ENCODE assay signal across 14 cellular contexts in the genomic region with DNA sequence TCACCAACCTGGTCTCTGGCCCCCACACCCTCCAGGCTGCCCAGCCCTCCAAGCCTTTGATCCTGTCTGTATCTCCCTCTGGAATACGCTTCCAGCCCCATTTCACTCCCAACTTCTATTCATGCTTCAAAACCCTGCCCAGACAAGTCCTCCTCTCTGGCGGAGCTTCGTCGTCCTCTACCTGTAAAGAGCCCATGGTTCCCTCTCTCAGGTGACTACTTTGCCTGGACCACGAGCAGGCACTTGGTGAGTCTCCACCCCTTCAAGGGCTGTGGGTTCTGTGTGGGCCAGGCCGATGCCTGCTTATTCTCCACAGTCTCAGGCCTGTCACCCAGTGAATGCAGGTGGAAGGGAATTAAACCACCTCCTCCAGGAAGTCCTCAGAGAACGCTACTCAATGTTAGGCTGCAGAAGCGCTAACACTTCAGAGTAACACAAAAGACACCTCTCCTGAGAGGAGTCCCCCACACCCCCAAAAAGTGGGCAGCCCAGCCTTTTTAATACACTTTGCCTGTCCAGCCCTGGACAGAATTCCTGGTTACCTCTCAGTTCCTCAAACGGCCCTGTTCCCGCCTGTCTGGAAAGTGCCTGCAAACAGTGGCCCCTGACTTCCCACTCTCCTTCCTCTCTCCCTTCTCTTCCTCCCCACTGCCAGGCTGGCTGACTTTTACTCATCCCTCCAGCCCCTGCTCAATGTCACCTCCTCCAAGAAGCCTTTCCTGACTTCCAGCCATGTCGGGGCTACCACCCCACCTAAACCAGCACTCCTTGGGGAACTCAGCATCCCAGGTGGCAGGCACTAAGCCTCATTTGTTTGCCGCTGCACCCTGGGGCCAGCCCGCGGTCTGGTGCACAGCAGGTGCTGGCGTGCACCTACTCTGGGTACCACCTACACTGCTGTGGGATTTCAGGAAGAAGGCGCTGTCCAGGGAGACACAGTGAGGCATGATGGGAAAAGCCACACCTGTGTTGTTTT. TPM values are rescaled to one million over a fixed set of nuclear protein-coding genes. Genes with fewer than 3 reads are reported as not detected.
A peak's percentile ranks its signal among the peaks of the same experiment; 100 is the strongest.
DNase-seq lines count a peak whose midpoint lies in the region; ATAC-seq, FAIRE-seq and TF ChIP-seq lines count a peak whose summit lies in the region.
"Had no signal": no experiment of that assay in that cellular context is flagged by ENCODE, and none has a peak within 500 bp of the region (broad histone marks: within the 10 kb centered on the region; RNA-seq: fewer than 3 reads in every experiment).

No MANE protein-coding gene starts in this region.

- H3K9me2 ChIP-seq in MM.1S (replicated peaks; ENCODE audit: insufficient read depth, low read length): no peaks in the 10 kb centered on the region

- RAD21 ChIA-PET in GM12878 (lab: Charles Lee; ENCODE audit: unreplicated experiment): no interaction called here

- 47% methylated on average over 16 of the region's 16 CpGs for WGBS in GM12878 (ENCODE audit: insufficient coverage, insufficient replicate concordance, low lambda C conversion rate, missing lambda C conversion rate)
- WGBS in spleen, 5 donors: 62 to 75% (median 70%) methylated on average over 16 of the region's 16 CpGs

- ATAC-seq in GM12878 (no peak), GM21737 (IDR thresholded peaks at IDR 0.05; ENCODE audit: unreplicated experiment) (no peak)

- H3K36me3 Mint-ChIP-seq in activated CD4-positive, alpha-beta T cell treated with anti-CD3 and anti-CD28 coated beads, Interleukin-2, amount 10 ng/mL, durations not matched to agents 24 days and 14 days (ENCODE audit: low read depth): peaks cover 86% of the 10 kb centered on the region

- H3K4me2 ChIP-seq in MM.1S (ENCODE audit: low read depth, low read length) (peak overlapping the region; percentile 16; the same call in 1 of the 2 replicates), GM12878 (ENCODE audit: control insufficient read depth, insufficient read depth) (peak overlapping the region; percentile 67)

- peaks cover 78% of the 10 kb centered on the region for H3F3A ChIP-seq in MM.1S (ENCODE audit: insufficient read depth, low read length)

- H3K4me1 ChIP-seq in MM.1S (ENCODE audit: low read length) (peaks cover 88% of the 10 kb centered on the region), GM12878 (ENCODE audit: control insufficient read depth, insufficient read depth, low read length) (peaks cover 86% of the 10 kb centered on the region), spleen (peaks cover 47 to 100% (median 100%) of the 10 kb centered on the region in 6 donors)
- H3K4me1 ChIP-seq: thyroid gland had no signal

- H4K20me1 ChIP-seq in MM.1S (ENCODE audit: insufficient read depth, low read length): 0 out of 2 replicates have a peak, but pooled peaks cover 4% of the 10 kb centered on the region
- H4K20me1 ChIP-seq in GM12878 (ENCODE audit: control insufficient read depth, insufficient read depth): peaks cover 8% of the 10 kb centered on the region; the same call in 1 of the 2 replicates

- SMC1A ChIA-PET in GM12878 (lab: Charles Lee; ENCODE audit: uncharacterized antibody, unreplicated experiment): no interaction called here

- H3K79me2 ChIP-seq in MM.1S (ENCODE audit: low read length) (peaks cover 88% of the 10 kb centered on the region), GM12878 (ENCODE audit: control insufficient read depth, insufficient read depth, low read length) (peaks cover 58% of the 10 kb centered on the region)

- CTCF ChIA-PET in GM12878 (lab: Yijun Ruan, JAX): no interaction called here

- intact Hi-C loops in activated CD4-positive, alpha-beta T cell treated with anti-CD3 and anti-CD28 coated beads, Interleukin-2, amount 10 ng/mL, durations not matched to agents 24 days and 14 days (cut with micrococcal nuclease): loop anchor here (5.0 to 10.0 kb wide), 2 partner anchors 37 to 900 kb away; no protein-coding TSS in a partner anchor
- intact Hi-C loops in GM12878 (cut with micrococcal nuclease; ENCODE audit: unreplicated experiment) (no loop called here), spleen (cut with DNase I; ENCODE audit: low total_unique reads) (no loop called here), head of caudate nucleus (cut with DNase I) (no loop called here)

- no peak overlapping the region for H3K4me3 ChIP-seq in MM.1S (ENCODE audit: low read length)
- H3K4me3 ChIP-seq in GM12878: peak overlapping the region; percentile 26
- H3K4me3 ChIP-seq in spleen: peak overlapping the region in 1 of 8 donors; percentile 56
- H3K4me3 ChIP-seq: thyroid gland had no signal

- POLR2A ChIA-PET in GM12878 (lab: Charles Lee): interaction anchor here (1.3 kb wide), 1 partner anchor 8 kb away, joined by 7 read pairs; no protein-coding TSS in a partner anchor

- FAIRE-seq in GM12878 (lab: Jason Lieb, UNC): no peak

- H3K27ac Mint-ChIP-seq in activated CD4-positive, alpha-beta T cell treated with anti-CD3 and anti-CD28 coated beads, Interleukin-2, amount 10 ng/mL, durations not matched to agents 24 days and 14 days: peak overlapping the region; percentile 93

- no peak for TF ChIP-seq EP300 in GM12878 (IDR thresholded peaks at IDR 0.05; ENCODE audit: borderline replicate concordance in 1 of 2, control insufficient read depth in 1 of 2, low read depth in 2 of 2, low read length in 2 of 2)

- in situ Hi-C loops in GM12878 (cut with MboI): no loop called here

- peak; percentile 65 for DNase-seq in activated CD4-positive, alpha-beta T cell treated with anti-CD3 and anti-CD28 coated beads, Interleukin-2, amount 10 ng/mL, durations not matched to agents 24 days and 14 days
- no peak for DNase-seq in activated CD4-positive, alpha-beta T cell treated with anti-CD3 and anti-CD28 coated beads for 1 hour
- DNase-seq in MM.1S (no peak), GM12878 (ENCODE audit: low read depth, low spot score) (no peak), spleen (peak; percentile 73), head of caudate nucleus (no peak)
- DNase-seq in stimulated activated CD4-positive, alpha-beta T cell treated with anti-CD3 and anti-CD28 coated beads, Interleukin-12 subunit alpha, Interleukin-12 subunit beta, amount 100 ng/mL, for 4 hours: no peak
- DNase-seq: NCI-H1092 treated with DMSO at 0.1 percent for 48 hours, NCI-H526 treated with DMSO at 0.1 percent for 48 hours, thyroid gland had no signal

- H3K27me3 Mint-ChIP-seq in activated CD4-positive, alpha-beta T cell treated with anti-CD3 and anti-CD28 coated beads, Interleukin-2, amount 10 ng/mL, durations not matched to agents 24 days and 14 days: no peaks in the 10 kb centered on the region

- H3K27me3 ChIP-seq in MM.1S (replicated peaks; ENCODE audit: insufficient read depth, low read length) (no peaks in the 10 kb centered on the region), GM12878 (replicated peaks in 1 of 2; ENCODE audit: control insufficient read depth in 2 of 2, insufficient read depth in 2 of 2, low read length in 1 of 2) (no peaks in the 10 kb centered on the region), spleen (replicated peaks in 1 of 7) (peaks cover 0 to 8% (median 0%) of the 10 kb centered on the region in 7 donors)
- H3K27me3 ChIP-seq: thyroid gland had no signal

- H3K4me3 Mint-ChIP-seq in activated CD4-positive, alpha-beta T cell treated with anti-CD3 and anti-CD28 coated beads, Interleukin-2, amount 10 ng/mL, durations not matched to agents 24 days and 14 days: peak overlapping the region; percentile 99

- TSS peak; percentile 9 for BruUV-seq in GM12878 (replicated peaks; lab: Mats Ljungman, UMichigan)

- TF ChIP-seq POLR2A in GM12878 (IDR thresholded peaks at IDR 0.05; ENCODE audit: low read depth, low read length): peak; percentile 52
- no peak for TF ChIP-seq POLR2A in spleen (IDR thresholded peaks at IDR 0.05)

- H3K27ac ChIP-seq in MM.1S (ENCODE audit: low read length) (peak overlapping the region; percentile 34; the same call in 1 of the 2 replicates), GM12878 (ENCODE audit: control insufficient read depth, insufficient read depth) (peak overlapping the region; percentile 66; the same call in 1 of the 2 replicates), spleen (peak overlapping the region in 7 of 8 donors; percentile 51 to 99 (median 94))
- H3K27ac ChIP-seq: thyroid gland had no signal

- no peak overlapping the region for H2AFZ ChIP-seq in MM.1S (ENCODE audit: low read length)
- no peak overlapping the region for H2AFZ ChIP-seq in GM12878 (ENCODE audit: control insufficient read depth, low read depth, low read length)

- TF ChIP-seq CTCF in MM.1S (IDR thresholded peaks at IDR 0.05; ENCODE audit: low read length) (no peak), GM12878 (IDR thresholded peaks at IDR 0.05 in 2 of 3, conservative IDR thresholded peaks at IDR 0.05 in 1 of 3; ENCODE audit: control insufficient read depth in 2 of 3, extremely low read depth in 1 of 3, insufficient read depth in 1 of 3, low read depth in 3 of 3, low read length in 3 of 3) (no peak), spleen (IDR thresholded peaks at IDR 0.05 in 8 of 11, conservative IDR thresholded peaks at IDR 0.05 in 3 of 11) (no peak)

- H3K9me3 Mint-ChIP-seq in activated CD4-positive, alpha-beta T cell treated with anti-CD3 and anti-CD28 coated beads, Interleukin-2, amount 10 ng/mL, durations not matched to agents 24 days and 14 days: no peaks in the 10 kb centered on the region

- no peak overlapping the region for H3K9ac ChIP-seq in MM.1S (ENCODE audit: low read length)
- H3K9ac ChIP-seq in GM12878 (ENCODE audit: control insufficient read depth, insufficient read depth, low read length): peak overlapping the region; percentile 13; the same call in 1 of the 2 replicates

- TF ChIP-seq RAD21 in GM12878 (IDR thresholded peaks at IDR 0.05; ENCODE audit: insufficient read depth, low read depth, low read length): no peak

- 0 out of 2 replicates have a peak, but pooled peaks cover 5% of the 10 kb centered on the region for H3K36me3 ChIP-seq in MM.1S (replicated peaks; ENCODE audit: insufficient read depth, low read length)
- peaks cover 47% of the 10 kb centered on the region in 2 experiments for H3K36me3 ChIP-seq in GM12878 (ENCODE audit: control insufficient read depth in 2 of 2, insufficient read depth in 2 of 2, low read length in 1 of 2)
- peaks cover 0 to 99% (median 57%) of the 10 kb centered on the region in 6 donors for H3K36me3 ChIP-seq in spleen
- H3K36me3 ChIP-seq: thyroid gland had no signal

- H3K4me1 Mint-ChIP-seq in activated CD4-positive, alpha-beta T cell treated with anti-CD3 and anti-CD28 coated beads, Interleukin-2, amount 10 ng/mL, durations not matched to agents 24 days and 14 days: peaks cover 90% of the 10 kb centered on the region

- H3K9me3 ChIP-seq in MM.1S (replicated peaks; ENCODE audit: insufficient read depth, low read length) (no peaks in the 10 kb centered on the region), GM12878 (replicated peaks; ENCODE audit: control insufficient read depth, insufficient read depth, low read length) (no peaks in the 10 kb centered on the region), spleen (no peaks in the 10 kb centered on the region)
- H3K9me3 ChIP-seq: thyroid gland had no signal

RNA-seq across cellular contexts. Expression of a gene that starts 9.0 kb away (rescaled TPM):
- 519 and 540 TPM in 2 replicates for total RNA-seq in activated CD4-positive, alpha-beta T cell treated with anti-CD3 and anti-CD28 coated beads, Interleukin-2, amount 10 ng/mL, durations not matched to agents 24 days and 14 days
- total RNA-seq in GM12878 (2013; cell fraction: nucleolus; rRNA removed): 143 and 150 TPM in 2 replicates
- total RNA-seq in GM12878 (2014; rRNA removed): 251 and 282 TPM in 2 replicates
- total RNA-seq in GM12878 (2014; rRNA removed; fragmentation: Illumina TruSeq; extraction: Trizol): 135 and 149 TPM in 2 replicates
- 382 and 386 TPM in 2 replicates for total RNA-seq in GM12878 (2021)
- 314 TPM for polyA plus RNA-seq in GM12878 (2011; ENCODE audit: low read depth)
- 84.4 and 296 TPM in 2 replicates for polyA plus RNA-seq in GM12878 (2011; rRNA removed)
- polyA plus RNA-seq in GM12878 (2011; cell fraction: cytosol; rRNA removed): 317 and 416 TPM in 2 replicates
- 561 and 566 TPM in 2 replicates for polyA plus RNA-seq in GM12878 (2011; cell fraction: nucleus; rRNA removed)
- polyA plus RNA-seq in GM12878 (2012): 512 and 607 TPM in 2 replicates
- 166 and 339 TPM in 2 replicates for polyA plus RNA-seq in GM12878 (2014; fragmentation: Illumina TruSeq; extraction: Trizol)
- 100 to 1,000 TPM; 102 to 108 TPM for polyA plus RNA-seq in GM12878 (2014; fragmentation: Nextera tagmentation; extraction: Ambion mirVana)
- polyA plus RNA-seq in GM12878 (2014; rRNA removed): 313 and 369 TPM in 2 replicates
- 100 to 1,000 TPM; 320 to 330 TPM for polyA plus RNA-seq in GM12878 (2016; fragmentation: Nextera tagmentation; extraction: Ambion mirVana)
- polyA minus RNA-seq in GM12878 (2011; rRNA and poly(A)+ RNA removed): 200 and 233 TPM in 2 replicates
- polyA minus RNA-seq in GM12878 (2011; cell fraction: cytosol; rRNA and poly(A)+ RNA removed): 155 and 158 TPM in 2 replicates
- polyA minus RNA-seq in GM12878 (2011; cell fraction: nucleus; rRNA and poly(A)+ RNA removed): 185 and 303 TPM in 2 replicates
- total RNA-seq in spleen: 100 to 1,000 TPM; 270 to 493 (median 363) TPM
- polyA plus RNA-seq in spleen: 100 to 1,000 TPM; 389 to 421 (median 410) TPM
- total RNA-seq: SK-MEL-5 had no signal

RNA-seq across cellular contexts. Expression of a gene that starts 22.7 kb away (rescaled TPM):
- 3.5 and 4.0 TPM in 2 replicates for total RNA-seq in activated CD4-positive, alpha-beta T cell treated with anti-CD3 and anti-CD28 coated beads, Interleukin-2, amount 10 ng/mL, durations not matched to agents 24 days and 14 days
- 12.3 and 12.5 TPM in 2 replicates for total RNA-seq in GM12878 (2013; cell fraction: nucleolus; rRNA removed)
- total RNA-seq in GM12878 (2014; rRNA removed) (3.6 and 4.5 TPM in 2 replicates), GM12878 (2014; rRNA removed; fragmentation: Illumina TruSeq; extraction: Trizol) (2.5 and 2.8 TPM in 2 replicates), GM12878 (2021) (4.5 TPM in 2 replicates), spleen (1 to 10 TPM in 3 of 7 donors, under 1 TPM in 4; 0.56 to 2.0 (median 0.95) TPM)
- polyA plus RNA-seq in GM12878 (2011; ENCODE audit: low read depth): 2.6 TPM
- polyA plus RNA-seq in GM12878 (2011; rRNA removed) (3.6 and 4.3 TPM in 2 replicates), GM12878 (2014; fragmentation: Illumina TruSeq; extraction: Trizol) (1.6 and 2.3 TPM in 2 replicates), GM12878 (2014; fragmentation: Nextera tagmentation; extraction: Ambion mirVana) (under 1 TPM; 0.03 to 0.46 TPM), GM12878 (2014; rRNA removed) (4.0 and 4.3 TPM in 2 replicates), GM12878 (2016; fragmentation: Nextera tagmentation; extraction: Ambion mirVana) (1 to 10 TPM in 1 of 2 experiments, under 1 TPM in 1; 0.74 to 1.2 TPM), spleen (1 to 10 TPM; 1.2 to 2.0 (median 1.5) TPM)
- polyA plus RNA-seq in GM12878 (2011; cell fraction: cytosol; rRNA removed): 4.7 and 5.3 TPM in 2 replicates
- polyA plus RNA-seq in GM12878 (2011; cell fraction: nucleus; rRNA removed): 10.9 and 11.1 TPM in 2 replicates
- polyA plus RNA-seq in GM12878 (2012): 5.5 and 6.9 TPM in 2 replicates
- 6.1 and 11.3 TPM in 2 replicates for polyA minus RNA-seq in GM12878 (2011; rRNA and poly(A)+ RNA removed)
- polyA minus RNA-seq in GM12878 (2011; cell fraction: cytosol; rRNA and poly(A)+ RNA removed): 2.7 and 3.5 TPM in 2 replicates
- 3.1 and 4.2 TPM in 2 replicates for polyA minus RNA-seq in GM12878 (2011; cell fraction: nucleus; rRNA and poly(A)+ RNA removed)
- total RNA-seq: mesenteric fat pad, SK-MEL-5 had no signal

RNA-seq across cellular contexts. Expression of a gene that starts 47.0 kb away (rescaled TPM):
- total RNA-seq in activated CD4-positive, alpha-beta T cell treated with anti-CD3 and anti-CD28 coated beads, Interleukin-2, amount 10 ng/mL, durations not matched to agents 24 days and 14 days: 6.0 and 6.9 TPM in 2 replicates
- total RNA-seq in GM12878 (2013; cell fraction: nucleolus; rRNA removed): 23.7 and 26.2 TPM in 2 replicates
- total RNA-seq in GM12878 (2014; rRNA removed): 1.1 and 1.3 TPM in 2 replicates
- 1.6 and 1.7 TPM in 2 replicates for total RNA-seq in GM12878 (2014; rRNA removed; fragmentation: Illumina TruSeq; extraction: Trizol)
- total RNA-seq in GM12878 (2021): 2.1 and 2.4 TPM in 2 replicates
- 2.3 TPM for polyA plus RNA-seq in GM12878 (2011; ENCODE audit: low read depth)
- 3.9 and 4.1 TPM in 2 replicates for polyA plus RNA-seq in GM12878 (2011; rRNA removed)
- 4.7 and 5.2 TPM in 2 replicates for polyA plus RNA-seq in GM12878 (2011; cell fraction: cytosol; rRNA removed)
- polyA plus RNA-seq in GM12878 (2011; cell fraction: nucleus; rRNA removed): 23.6 and 35.1 TPM in 2 replicates
- 3.4 and 3.7 TPM in 2 replicates for polyA plus RNA-seq in GM12878 (2012)
- polyA plus RNA-seq in GM12878 (2014; fragmentation: Illumina TruSeq; extraction: Trizol): 1.1 and 1.5 TPM in 2 replicates
- under 1 TPM; 0.16 to 0.18 TPM for polyA plus RNA-seq in GM12878 (2014; fragmentation: Nextera tagmentation; extraction: Ambion mirVana)
- 2.5 and 2.7 TPM in 2 replicates for polyA plus RNA-seq in GM12878 (2014; rRNA removed)
- 1 to 10 TPM in 1 of 2 experiments, under 1 TPM in 1; 0.99 to 1.1 TPM for polyA plus RNA-seq in GM12878 (2016; fragmentation: Nextera tagmentation; extraction: Ambion mirVana)
- polyA minus RNA-seq in GM12878 (2011; rRNA and poly(A)+ RNA removed): 5.9 and 8.9 TPM in 2 replicates
- 2.8 and 4.1 TPM in 2 replicates for polyA minus RNA-seq in GM12878 (2011; cell fraction: cytosol; rRNA and poly(A)+ RNA removed)
- polyA minus RNA-seq in GM12878 (2011; cell fraction: nucleus; rRNA and poly(A)+ RNA removed): 14.0 and 16.0 TPM in 2 replicates
- total RNA-seq in spleen: 10 to 100 TPM in 1 of 7 donors, 1 to 10 TPM in 6; 5.3 to 10.3 (median 6.9) TPM
- polyA plus RNA-seq in spleen: 1 to 10 TPM; 7.7 to 8.9 (median 8.8) TPM

RNA-seq across cellular contexts. Expression of a gene that starts 47.3 kb away (rescaled TPM):
- total RNA-seq in activated CD4-positive, alpha-beta T cell treated with anti-CD3 and anti-CD28 coated beads, Interleukin-2, amount 10 ng/mL, durations not matched to agents 24 days and 14 days: 43.5 and 44.9 TPM in 2 replicates
- 94.2 and 114 TPM in 2 replicates for total RNA-seq in GM12878 (2013; cell fraction: nucleolus; rRNA removed)
- total RNA-seq in GM12878 (2014; rRNA removed): 23.2 TPM in 2 replicates
- 17.2 and 18.3 TPM in 2 replicates for total RNA-seq in GM12878 (2014; rRNA removed; fragmentation: Illumina TruSeq; extraction: Trizol)
- 25.8 and 26.0 TPM in 2 replicates for total RNA-seq in GM12878 (2021)
- polyA plus RNA-seq in GM12878 (2011; ENCODE audit: low read depth): 7.0 TPM
- 19.4 and 24.1 TPM in 2 replicates for polyA plus RNA-seq in GM12878 (2011; rRNA removed)
- polyA plus RNA-seq in GM12878 (2011; cell fraction: cytosol; rRNA removed): 22.7 and 30.1 TPM in 2 replicates
- polyA plus RNA-seq in GM12878 (2011; cell fraction: nucleus; rRNA removed): 148 and 167 TPM in 2 replicates
- 15.7 and 21.2 TPM in 2 replicates for polyA plus RNA-seq in GM12878 (2012)
- 9.1 and 16.6 TPM in 2 replicates for polyA plus RNA-seq in GM12878 (2014; fragmentation: Illumina TruSeq; extraction: Trizol)
- 1 to 10 TPM; 1.5 to 1.8 TPM for polyA plus RNA-seq in GM12878 (2014; fragmentation: Nextera tagmentation; extraction: Ambion mirVana)
- polyA plus RNA-seq in GM12878 (2014; rRNA removed): 23.6 and 27.3 TPM in 2 replicates
- polyA plus RNA-seq in GM12878 (2016; fragmentation: Nextera tagmentation; extraction: Ambion mirVana): 10 to 100 TPM; 12.4 TPM
- polyA minus RNA-seq in GM12878 (2011; rRNA and poly(A)+ RNA removed): 14.9 and 23.6 TPM in 2 replicates
- polyA minus RNA-seq in GM12878 (2011; cell fraction: cytosol; rRNA and poly(A)+ RNA removed): 5.5 and 6.7 TPM in 2 replicates
- polyA minus RNA-seq in GM12878 (2011; cell fraction: nucleus; rRNA and poly(A)+ RNA removed): 23.1 and 31.4 TPM in 2 replicates
- total RNA-seq in spleen: 100 to 1,000 TPM in 6 of 7 donors, 10 to 100 TPM in 1; 97.5 to 238 (median 118) TPM
- 10 to 100 TPM; 35.3 to 58.1 (median 53.6) TPM for polyA plus RNA-seq in spleen
- total RNA-seq: renal cortical epithelial cell had no signal

Comparison
In these comparisons a context has a peak if more than half of its experiments do, and no peak if none do; other contexts are left out.
1. DNase-seq: peak in activated CD4-positive, alpha-beta T cell treated with anti-CD3 and anti-CD28 coated beads, Interleukin-2, amount 10 ng/mL, durations not matched to agents 24 days and 14 days (single experiment) and spleen (single experiment); none in activated CD4-positive, alpha-beta T cell treated with anti-CD3 and anti-CD28 coated beads for 1 hour (single experiment), MM.1S (single experiment), GM12878 (single experiment), head of caudate nucleus (0 of 42) and stimulated activated CD4-positive, alpha-beta T cell treated with anti-CD3 and anti-CD28 coated beads, Interleukin-12 subunit alpha, Interleukin-12 subunit beta, amount 100 ng/mL, for 4 hours (single experiment).
2. H3K27ac ChIP-seq: peak in every context shown above with its lines; median percentile 94 in spleen; 66 in GM12878; 34 in MM.1S.